Comparison of ENCODE assay signal across 12 cellular contexts in genomic region chr20:36542516-36543186, GRCh38. TPM values are rescaled to one million over a fixed set of nuclear protein-coding genes. Genes with fewer than 3 reads are reported as not detected.
DNase-seq lines count a peak whose midpoint lies in the region; ATAC-seq and TF ChIP-seq lines count a peak whose summit lies in the region.
"Had no signal": no experiment of that assay in that cellular context is flagged by ENCODE, and none has a peak within 500 bp of the region (broad histone marks: within the 10 kb centered on the region; RNA-seq: fewer than 3 reads in every experiment).

No MANE protein-coding gene starts in this region.

- DNase-seq in BJ (ENCODE audit: low read depth), result no peak
- DNase-seq in adipocyte (ENCODE audit: low read depth), result peak; percentile 7
- DNase-seq in gastrocnemius medialis, result no peak
- no peak for DNase-seq in NCI-H82 (lab: John Stamatoyannopoulos, UW)
- no peak for DNase-seq in NCI-H524 (lab: John Stamatoyannopoulos, UW)
- DNase-seq in NAMALWA (ENCODE audit: low spot score), result no peak
- DNase-seq: effector memory CD8-positive, alpha-beta T cell; MM.1S; stimulated activated CD4-positive, alpha-beta T cell treated with anti-CD3 and anti-CD28 coated beads, Interleukin-4, amount 100 ng/mL, for 4 hours had no signal

- CTCF ChIA-PET in BJ (lab: Yijun Ruan, JAX), result interaction anchor here (0.6 to 3.7 kb wide), 8 partner anchors 9 to 340 kb away, joined by 3 to 15 read pairs (median 4); partner anchors contain the start of gene RAB5IF

- TF ChIP-seq CTCF in BJ (IDR thresholded peaks at IDR 0.05; ENCODE audit: insufficient read depth, low read depth, low read length) (no peak), gastrocnemius medialis (IDR thresholded peaks at IDR 0.05 in 4 of 5, conservative IDR thresholded peaks at IDR 0.05 in 1 of 5) (no peak)

- POLR2A ChIA-PET in BJ (lab: Charles Lee), result interaction anchor here (0.6 kb wide), 1 partner anchor 77 kb away, joined by 4 read pairs; no protein-coding TSS in a partner anchor

- H3K27me3 ChIP-seq in BJ (ENCODE audit: control insufficient read depth, insufficient read depth, low read length), result no peaks in the 10 kb centered on the region
- H3K27me3 ChIP-seq in adipocyte (replicated peaks; ENCODE audit: control insufficient read depth, insufficient read depth, low read length), result no peaks in the 10 kb centered on the region
- H3K27me3 ChIP-seq in gastrocnemius medialis, result peaks cover 0 to 6% (median 4%) of the 10 kb centered on the region in 3 donors

- peaks cover 52% of the 10 kb centered on the region for H3K4me1 ChIP-seq in adipocyte (ENCODE audit: control insufficient read depth, insufficient read depth, low read length)
- peaks cover 9 to 14% of the 10 kb centered on the region in 2 donors for H3K4me1 ChIP-seq in gastrocnemius medialis

- H3K9me3 ChIP-seq in adipocyte (ENCODE audit: control insufficient read depth, low read length), result no peaks in the 10 kb centered on the region
- H3K9me3 ChIP-seq in iPS-18c (ENCODE audit: control insufficient read depth, insufficient read depth, low read length), result peaks cover 2% of the 10 kb centered on the region
- no peaks in the 10 kb centered on the region for H3K9me3 ChIP-seq in gastrocnemius medialis

- ATAC-seq in gastrocnemius medialis, result no peak
- no peak for ATAC-seq in GM19397 (IDR thresholded peaks at IDR 0.05; ENCODE audit: unreplicated experiment)
- ATAC-seq: effector memory CD8-positive, alpha-beta T cell had no signal

- H3K9ac ChIP-seq in adipocyte (ENCODE audit: low read length), result peak overlapping the region; percentile 99

- in situ Hi-C loops in gastrocnemius medialis (cut with MboI; ENCODE audit: low sequenced_read_pairs in 4 of 4), result no loop called here

- H3K36me3 ChIP-seq in BJ (ENCODE audit: control insufficient read depth, insufficient read depth, low read length) (peaks cover 22% of the 10 kb centered on the region), adipocyte (ENCODE audit: control insufficient read depth, insufficient read depth, low read length, severe bottlenecking) (peaks cover 23% of the 10 kb centered on the region), gastrocnemius medialis (peaks cover 0 to 3% of the 10 kb centered on the region in 2 donors)

- TF ChIP-seq POLR2A in gastrocnemius medialis (IDR thresholded peaks at IDR 0.05), result no peak

- intact Hi-C loops in gastrocnemius medialis (cut with DNase I; ENCODE audit: low total_unique reads), result loop anchor here (2.0 kb wide), 1 partner anchor 82 kb away; no protein-coding TSS in a partner anchor

- H3K4me3 ChIP-seq in BJ (ENCODE audit: low read depth, low read length) (peak overlapping the region; percentile 99), adipocyte (ENCODE audit: low read length) (peak overlapping the region; percentile 90), iPS-18c (ENCODE audit: insufficient read depth, low read depth, low read length) (peak overlapping the region; percentile 20; the same call in 1 of the 2 replicates), gastrocnemius medialis (peak overlapping the region; percentile 50 to 70 (median 66))

- peak overlapping the region; percentile 71 to 92 (median 88) for H3K27ac ChIP-seq in gastrocnemius medialis

RNA-seq across cellular contexts. Expression of gene MYL9, which starts 1.3 kb away (rescaled TPM):
- polyA plus RNA-seq in BJ (2011; rRNA removed), result 445 and 673 TPM in 2 replicates
- polyA minus RNA-seq in BJ (2011; rRNA and poly(A)+ RNA removed), result 572 and 608 TPM in 2 replicates
- total RNA-seq in gastrocnemius medialis, result 10 to 100 TPM in 3 of 4 donors, 1 to 10 TPM in 1; 7.3 to 59.4 (median 20.8) TPM
- total RNA-seq: OCI-LY7 had no signal

RNA-seq across cellular contexts. Expression of gene TGIF2, which starts 30.7 kb away (rescaled TPM):
- polyA plus RNA-seq in BJ (2011; rRNA removed), result 8.3 and 10.8 TPM in 2 replicates
- 9.2 and 15.1 TPM in 2 replicates for polyA minus RNA-seq in BJ (2011; rRNA and poly(A)+ RNA removed)
- total RNA-seq in gastrocnemius medialis, result 1 to 10 TPM; 1.4 to 3.9 (median 1.4) TPM

Comparison
In these comparisons a context has a peak if more than half of its experiments do, and no peak if none do; other contexts are left out.
1. H3K4me3 ChIP-seq: peak in every context shown above with its lines; median percentile 99 in BJ; 90 in adipocyte; 66 in gastrocnemius medialis; 20 in iPS-18c.